In genomic region chr11:61267437-61267841, GRCh38 we compare ENCODE assay signal across 1 cellular context.
TF ChIP-seq lines count a peak whose summit lies in the region.

No MANE protein-coding gene starts in this region.

TF ChIP-seq in K562, 482 proteins besides CTCF, POLR2A, EP300 and RAD21 (continued from another document):
- TF ChIP-seq, protein P1, sequence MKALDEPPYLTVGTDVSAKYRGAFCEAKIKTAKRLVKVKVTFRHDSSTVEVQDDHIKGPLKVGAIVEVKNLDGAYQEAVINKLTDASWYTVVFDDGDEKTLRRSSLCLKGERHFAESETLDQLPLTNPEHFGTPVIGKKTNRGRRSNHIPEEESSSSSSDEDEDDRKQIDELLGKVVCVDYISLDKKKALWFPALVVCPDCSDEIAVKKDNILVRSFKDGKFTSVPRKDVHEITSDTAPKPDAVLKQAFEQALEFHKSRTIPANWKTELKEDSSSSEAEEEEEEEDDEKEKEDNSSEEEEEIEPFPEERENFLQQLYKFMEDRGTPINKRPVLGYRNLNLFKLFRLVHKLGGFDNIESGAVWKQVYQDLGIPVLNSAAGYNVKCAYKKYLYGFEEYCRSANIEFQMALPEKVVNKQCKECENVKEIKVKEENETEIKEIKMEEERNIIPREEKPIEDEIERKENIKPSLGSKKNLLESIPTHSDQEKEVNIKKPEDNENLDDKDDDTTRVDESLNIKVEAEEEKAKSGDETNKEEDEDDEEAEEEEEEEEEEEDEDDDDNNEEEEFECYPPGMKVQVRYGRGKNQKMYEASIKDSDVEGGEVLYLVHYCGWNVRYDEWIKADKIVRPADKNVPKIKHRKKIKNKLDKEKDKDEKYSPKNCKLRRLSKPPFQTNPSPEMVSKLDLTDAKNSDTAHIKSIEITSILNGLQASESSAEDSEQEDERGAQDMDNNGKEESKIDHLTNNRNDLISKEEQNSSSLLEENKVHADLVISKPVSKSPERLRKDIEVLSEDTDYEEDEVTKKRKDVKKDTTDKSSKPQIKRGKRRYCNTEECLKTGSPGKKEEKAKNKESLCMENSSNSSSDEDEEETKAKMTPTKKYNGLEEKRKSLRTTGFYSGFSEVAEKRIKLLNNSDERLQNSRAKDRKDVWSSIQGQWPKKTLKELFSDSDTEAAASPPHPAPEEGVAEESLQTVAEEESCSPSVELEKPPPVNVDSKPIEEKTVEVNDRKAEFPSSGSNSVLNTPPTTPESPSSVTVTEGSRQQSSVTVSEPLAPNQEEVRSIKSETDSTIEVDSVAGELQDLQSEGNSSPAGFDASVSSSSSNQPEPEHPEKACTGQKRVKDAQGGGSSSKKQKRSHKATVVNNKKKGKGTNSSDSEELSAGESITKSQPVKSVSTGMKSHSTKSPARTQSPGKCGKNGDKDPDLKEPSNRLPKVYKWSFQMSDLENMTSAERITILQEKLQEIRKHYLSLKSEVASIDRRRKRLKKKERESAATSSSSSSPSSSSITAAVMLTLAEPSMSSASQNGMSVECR (CRISPR knock-in tag; IDR thresholded peaks at IDR 0.05) = no peak
- TF ChIP-seq ZNF282 (CRISPR knock-in tag; IDR thresholded peaks at IDR 0.05) (no peak), GATAD2A (IDR thresholded peaks at IDR 0.05) (no peak), NR2C2 (CRISPR knock-in tag; IDR thresholded peaks at IDR 0.05) (no peak), NR2C2 (tag; IDR thresholded peaks at IDR 0.05) (peak; percentile 75), CC2D1A (IDR thresholded peaks at IDR 0.05) (no peak), POLR2AphosphoS2 (IDR thresholded peaks at IDR 0.05; ENCODE audit: low read length) (no peak), IFI16 (CRISPR knock-in tag; IDR thresholded peaks at IDR 0.05) (no peak), EP400 (IDR thresholded peaks at IDR 0.05) (peak; percentile 59), ZFPM2 (CRISPR knock-in tag; IDR thresholded peaks at IDR 0.05) (no peak), HNRNPK (IDR thresholded peaks at IDR 0.05; ENCODE audit: low read depth, low read length, poor library complexity, severe bottlenecking) (no peak), KDM2B (CRISPR knock-in tag; IDR thresholded peaks at IDR 0.05) (no peak), E2F3 (CRISPR knock-in tag; IDR thresholded peaks at IDR 0.05) (peak; percentile 60; the same call in 1 of the 2 replicates), MYC (IDR thresholded peaks at IDR 0.05; ENCODE audit: low read depth, low read length) (peak; percentile 89), MYC (CRISPR knock-in tag; IDR thresholded peaks at IDR 0.05; ENCODE audit: borderline replicate concordance, low read depth) (no peak)
- TF ChIP-seq, protein P2, sequence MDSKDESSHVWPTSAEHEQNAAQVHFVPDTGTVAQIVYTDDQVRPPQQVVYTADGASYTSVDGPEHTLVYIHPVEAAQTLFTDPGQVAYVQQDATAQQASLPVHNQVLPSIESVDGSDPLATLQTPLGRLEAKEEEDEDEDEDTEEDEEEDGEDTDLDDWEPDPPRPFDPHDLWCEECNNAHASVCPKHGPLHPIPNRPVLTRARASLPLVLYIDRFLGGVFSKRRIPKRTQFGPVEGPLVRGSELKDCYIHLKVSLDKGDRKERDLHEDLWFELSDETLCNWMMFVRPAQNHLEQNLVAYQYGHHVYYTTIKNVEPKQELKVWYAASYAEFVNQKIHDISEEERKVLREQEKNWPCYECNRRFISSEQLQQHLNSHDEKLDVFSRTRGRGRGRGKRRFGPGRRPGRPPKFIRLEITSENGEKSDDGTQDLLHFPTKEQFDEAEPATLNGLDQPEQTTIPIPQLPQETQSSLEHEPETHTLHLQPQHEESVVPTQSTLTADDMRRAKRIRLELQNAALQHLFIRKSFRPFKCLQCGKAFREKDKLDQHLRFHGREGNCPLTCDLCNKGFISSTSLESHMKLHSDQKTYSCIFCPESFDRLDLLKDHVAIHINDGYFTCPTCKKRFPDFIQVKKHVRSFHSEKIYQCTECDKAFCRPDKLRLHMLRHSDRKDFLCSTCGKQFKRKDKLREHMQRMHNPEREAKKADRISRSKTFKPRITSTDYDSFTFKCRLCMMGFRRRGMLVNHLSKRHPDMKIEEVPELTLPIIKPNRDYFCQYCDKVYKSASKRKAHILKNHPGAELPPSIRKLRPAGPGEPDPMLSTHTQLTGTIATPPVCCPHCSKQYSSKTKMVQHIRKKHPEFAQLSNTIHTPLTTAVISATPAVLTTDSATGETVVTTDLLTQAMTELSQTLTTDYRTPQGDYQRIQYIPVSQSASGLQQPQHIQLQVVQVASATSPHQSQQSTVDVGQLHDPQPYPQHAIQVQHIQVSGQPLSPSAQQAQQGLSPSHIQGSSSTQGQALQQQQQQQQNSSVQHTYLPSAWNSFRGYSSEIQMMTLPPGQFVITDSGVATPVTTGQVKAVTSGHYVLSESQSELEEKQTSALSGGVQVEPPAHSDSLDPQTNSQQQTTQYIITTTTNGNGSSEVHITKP (IDR thresholded peaks at IDR 0.05; ENCODE audit: partially characterized antibody) = no peak
